Comparison of ENCODE assay signal across 15 cellular contexts in genomic region chr9:129137292-129138143, GRCh38. TPM values are rescaled to one million over a fixed set of nuclear protein-coding genes. Genes with fewer than 3 reads are reported as not detected.
DNase-seq lines count a peak whose midpoint lies in the region; ATAC-seq, FAIRE-seq and TF ChIP-seq lines count a peak whose summit lies in the region.
"Had no signal": no experiment of that assay in that cellular context is flagged by ENCODE, and none has a peak within 500 bp of the region (broad histone marks: within the 10 kb centered on the region; RNA-seq: fewer than 3 reads in every experiment).

No MANE protein-coding gene starts in this region.

- DNase-seq in WTC11 (ENCODE audit: low spot score) (no peak), kidney (peak; percentile 72), AG20443 (ENCODE audit: low spot score) (no peak), middle frontal gyrus (ENCODE audit: extremely low spot score, low spot score) (no peak)
- DNase-seq: mammary epithelial cell; MM.1S; NCI-H510A treated with DMSO at 0.1 percent for 48 hours; stimulated activated CD4-positive, alpha-beta T cell treated with anti-CD3 and anti-CD28 coated beads, Interleukin-15, amount 100 ng/mL, for 24 hours had no signal

- no peak overlapping the region for H3K4me3 ChIP-seq in BLaER1 treated with 17β-estradiol and CSF1 and Interleukin-3, amounts not matched to agents 10 nM and 100 nM
- H3K4me3 ChIP-seq in kidney (ENCODE audit: low read length in 2 of 2) (no peak overlapping the region), skeletal muscle satellite cell (ENCODE audit: low read length) (no peak overlapping the region)
- H3K4me3 ChIP-seq: GM12878, SJSA1 had no signal

- H3K27me3 ChIP-seq in BLaER1 treated with 17β-estradiol and CSF1 and Interleukin-3, amounts not matched to agents 10 nM and 100 nM: no peaks in the 10 kb centered on the region
- no peaks in the 10 kb centered on the region for H3K27me3 ChIP-seq in skeletal muscle satellite cell (ENCODE audit: control insufficient read depth, insufficient read depth, low read length)
- H3K27me3 ChIP-seq: SJSA1 had no signal

- H3K4me1 ChIP-seq in BLaER1 treated with 17β-estradiol and CSF1 and Interleukin-3, amounts not matched to agents 10 nM and 100 nM: peaks cover 31 to 44% (median 39%) of the 10 kb centered on the region in 10 experiments
- peaks cover 44 to 48% of the 10 kb centered on the region in 2 donors for H3K4me1 ChIP-seq in kidney (ENCODE audit: control insufficient read depth in 1 of 2, insufficient read depth in 1 of 2, low read depth in 1 of 2, low read length in 2 of 2)
- peaks cover 41% of the 10 kb centered on the region for H3K4me1 ChIP-seq in skeletal muscle satellite cell (ENCODE audit: control insufficient read depth, insufficient read depth, low read length)

- H3K27me3 Mint-ChIP-seq in WTC11 (ENCODE audit: low read depth): no peaks in the 10 kb centered on the region

- H3K9me3 ChIP-seq in BLaER1 treated with 17β-estradiol and CSF1 and Interleukin-3, amounts not matched to agents 10 nM and 100 nM (replicated peaks in 1 of 11): no peaks in the 10 kb centered on the region
- H3K9me3 ChIP-seq in kidney (ENCODE audit: control insufficient read depth in 1 of 2, low read length in 2 of 2): no peaks in the 10 kb centered on the region
- no peaks in the 10 kb centered on the region for H3K9me3 ChIP-seq in skeletal muscle satellite cell (replicated peaks; ENCODE audit: low read length)
- H3K9me3 ChIP-seq: SJSA1 had no signal

- no peak overlapping the region for H3K4me3 Mint-ChIP-seq in WTC11
- H3K4me3 Mint-ChIP-seq: stimulated activated effector memory CD8-positive, alpha-beta T cell treated with anti-CD3 and anti-CD28 coated beads, Interleukin-12 subunit alpha, Interleukin-12 subunit beta, amount 100 ng/mL, for 72 hours had no signal

- POLR2A ChIA-PET in WTC11 (lab: Charles Lee): no interaction called here

- H3K36me3 ChIP-seq in BLaER1 treated with 17β-estradiol and CSF1 and Interleukin-3, amounts not matched to agents 10 nM and 100 nM: peaks cover 61 to 72% (median 67%) of the 10 kb centered on the region in 11 experiments
- peaks cover 8 to 24% of the 10 kb centered on the region in 2 donors for H3K36me3 ChIP-seq in kidney (ENCODE audit: control insufficient read depth in 1 of 2, insufficient read depth in 2 of 2, low read length in 2 of 2)
- peaks cover 25% of the 10 kb centered on the region for H3K36me3 ChIP-seq in skeletal muscle satellite cell (ENCODE audit: insufficient read depth, low read length)

- H4K20me1 ChIP-seq in BLaER1 treated with 17β-estradiol and CSF1 and Interleukin-3, amounts not matched to agents 10 nM and 100 nM: peaks cover 0 to 4% (median 0%) of the 10 kb centered on the region in 11 experiments; a peak in 1 of 22 replicates

- H3K9ac ChIP-seq in BLaER1 treated with 17β-estradiol and CSF1 and Interleukin-3, amounts not matched to agents 10 nM and 100 nM: peak overlapping the region in 6 of 11 experiments; percentile 8 to 100 (median 70); a peak in 6 of 22 replicates
- H3K9ac ChIP-seq in kidney (ENCODE audit: low read length in 2 of 2): peak overlapping the region in 1 of 2 donors; percentile 100
- peak overlapping the region; percentile 79 for H3K9ac ChIP-seq in skeletal muscle satellite cell (ENCODE audit: low read depth, low read length)

- no peak for ATAC-seq in WTC11
- ATAC-seq in HG03439 (IDR thresholded peaks at IDR 0.05; ENCODE audit: unreplicated experiment): no peak
- no peak for ATAC-seq in HG02759 (IDR thresholded peaks at IDR 0.05; ENCODE audit: unreplicated experiment)
- ATAC-seq: GM12878; stimulated activated effector memory CD8-positive, alpha-beta T cell treated with anti-CD3 and anti-CD28 coated beads, Interleukin-12 subunit alpha, Interleukin-12 subunit beta, amount 100 ng/mL, for 72 hours had no signal

- peak overlapping the region in 2 of 11 experiments; percentile 52 to 93; a peak in 1 of 22 replicates for H3K4me2 ChIP-seq in BLaER1 treated with 17β-estradiol and CSF1 and Interleukin-3, amounts not matched to agents 10 nM and 100 nM
- no peak overlapping the region for H3K4me2 ChIP-seq in skeletal muscle satellite cell (ENCODE audit: low read length)

- intact Hi-C loops in kidney (cut with DNase I): loop anchor here (5.0 kb wide), 1 partner anchor 480 kb away; no protein-coding TSS in a partner anchor

- H3K27ac Mint-ChIP-seq in WTC11: peak overlapping the region; percentile 60; the same call in 1 of the 2 replicates
- H3K27ac Mint-ChIP-seq: stimulated activated effector memory CD8-positive, alpha-beta T cell treated with anti-CD3 and anti-CD28 coated beads, Interleukin-12 subunit alpha, Interleukin-12 subunit beta, amount 100 ng/mL, for 72 hours had no signal

- no peak for FAIRE-seq in kidney (lab: Jason Lieb, UNC)
- FAIRE-seq: GM12878 had no signal

- TF ChIP-seq CTCF in WTC11 (IDR thresholded peaks at IDR 0.05) (no peak), kidney (IDR thresholded peaks at IDR 0.05; ENCODE audit: borderline replicate concordance, extremely low read depth, insufficient read depth) (no peak)

- CTCF ChIA-PET in WTC11 (lab: Charles Lee): interaction anchor here (0.5 to 9.5 kb wide), 12 partner anchors 5 to 486 kb away, joined by 3 to 345 read pairs (median 8); partner anchors contain the start of gene IER5L

- H3K4me1 Mint-ChIP-seq in WTC11: peaks cover 44% of the 10 kb centered on the region

- H3K9me3 Mint-ChIP-seq in WTC11: no peaks in the 10 kb centered on the region
- H3K9me3 Mint-ChIP-seq: stimulated activated effector memory CD8-positive, alpha-beta T cell treated with anti-CD3 and anti-CD28 coated beads, Interleukin-12 subunit alpha, Interleukin-12 subunit beta, amount 100 ng/mL, for 72 hours had no signal

- H3K27ac ChIP-seq in BLaER1 treated with 17β-estradiol and CSF1 and Interleukin-3, amounts not matched to agents 10 nM and 100 nM: peak overlapping the region in 4 of 11 experiments; percentile 25 to 100 (median 100); a peak in 3 of 22 replicates
- peak overlapping the region; percentile 99 to 100 for H3K27ac ChIP-seq in kidney (ENCODE audit: low read depth in 2 of 2, low read length in 2 of 2)

- peaks cover 35% of the 10 kb centered on the region for H3K36me3 Mint-ChIP-seq in WTC11

TF ChIP-seq in WTC11, 78 proteins besides CTCF, POLR2A, EP300 and RAD21 (continues in another document):
- TF ChIP-seq CREM (CRISPR knock-in tag; IDR thresholded peaks at IDR 0.05) (no peak), ZNF219 (CRISPR knock-in tag; IDR thresholded peaks at IDR 0.05; ENCODE audit: borderline replicate concordance) (no peak), ARID4B (CRISPR knock-in tag; IDR thresholded peaks at IDR 0.05; ENCODE audit: borderline replicate concordance) (no peak), ELF4 (CRISPR knock-in tag; IDR thresholded peaks at IDR 0.05; ENCODE audit: low read depth) (no peak), CREB1 (CRISPR knock-in tag; IDR thresholded peaks at IDR 0.05) (no peak)

RNA-seq across cellular contexts. Expression of gene PTPA, which starts 26.3 kb away (rescaled TPM):
- 181 to 186 TPM (median 186 TPM) in 3 replicates for total RNA-seq in WTC11 (2021)
- total RNA-seq in kidney: 164 TPM
- polyA plus RNA-seq in kidney (ENCODE audit: insufficient read depth, low read depth, low replicate concordance): 161 TPM
- total RNA-seq in skeletal muscle satellite cell (2012; rRNA removed): 55.5 and 60.7 TPM in 2 replicates

RNA-seq across cellular contexts. Expression of gene CRAT, which starts 26.9 kb away (rescaled TPM):
- 17.2 to 19.1 TPM (median 17.5 TPM) in 3 replicates for total RNA-seq in WTC11 (2021)
- 32.3 TPM for total RNA-seq in kidney
- polyA plus RNA-seq in kidney (ENCODE audit: insufficient read depth, low read depth, low replicate concordance): 76.8 TPM
- total RNA-seq in skeletal muscle satellite cell (2012; rRNA removed): 48.7 and 58.3 TPM in 2 replicates

RNA-seq across cellular contexts. Expression of gene IER5L, which starts 40.5 kb away (rescaled TPM):
- total RNA-seq in WTC11 (2021) (4.6 to 5.9 TPM (median 5.1 TPM) in 3 replicates), kidney (46.9 TPM)
- 18.0 TPM for polyA plus RNA-seq in kidney (ENCODE audit: insufficient read depth, low read depth, low replicate concordance)
- total RNA-seq in skeletal muscle satellite cell (2012; rRNA removed): 32.4 and 39.3 TPM in 2 replicates

RNA-seq across cellular contexts. Expression of gene DOLPP1, which starts 56.6 kb away (rescaled TPM):
- total RNA-seq in WTC11 (2021) (30.4 to 35.6 TPM (median 32.7 TPM) in 3 replicates), kidney (9.1 TPM)
- 12.1 TPM for polyA plus RNA-seq in kidney (ENCODE audit: insufficient read depth, low read depth, low replicate concordance)
- 8.6 and 10.5 TPM in 2 replicates for total RNA-seq in skeletal muscle satellite cell (2012; rRNA removed)
